23 cellular contexts compared by ENCODE assay signal in genomic region chr4:95224402-95224801, GRCh38.
DNase-seq lines count a peak whose midpoint lies in the region; ATAC-seq, FAIRE-seq and TF ChIP-seq lines count a peak whose summit lies in the region.
"Had no signal": no experiment of that assay in that cellular context is flagged by ENCODE, and none has a peak within 500 bp of the region (broad histone marks: within the 10 kb centered on the region; RNA-seq: fewer than 3 reads in every experiment).

No MANE protein-coding gene starts in this region.

- POLR2A ChIA-PET in GM12878 (lab: Charles Lee), result no interaction called here

- SMC1A ChIA-PET in GM12878 (lab: Charles Lee; ENCODE audit: uncharacterized antibody, unreplicated experiment), result no interaction called here

- RAD21 ChIA-PET in GM12878 (lab: Charles Lee; ENCODE audit: unreplicated experiment), result no interaction called here

- TF ChIP-seq EP300 in GM12878 (IDR thresholded peaks at IDR 0.05; ENCODE audit: borderline replicate concordance in 1 of 2, control insufficient read depth in 1 of 2, low read depth in 2 of 2, low read length in 2 of 2), result no peak

- H4K20me1 ChIP-seq in GM12878 (ENCODE audit: control insufficient read depth, insufficient read depth), result no peaks in the 10 kb centered on the region
- H4K20me1 ChIP-seq: BLaER1 treated with 17β-estradiol and CSF1 and Interleukin-3, amounts not matched to agents 10 nM and 100 nM had no signal

- DNase-seq in GM12878 (ENCODE audit: low read depth, low spot score) (no peak), dorsolateral prefrontal cortex (no peak), HFFc6 (no peak), SIG-M5 (lab: John Stamatoyannopoulos, UW) (no peak)
- DNase-seq: 8988T; AML-193; CD4-positive, alpha-beta T cell; CD8-positive, alpha-beta T cell; COR-L47; DMS 273 treated with DMSO at 0.1 percent for 48 hours; DMS153; DMS53; DMS79; DND-41; EL; GDM1 had no signal

- no peak overlapping the region for H3K4me3 ChIP-seq in GM12878
- no peak overlapping the region for H3K4me3 ChIP-seq in dorsolateral prefrontal cortex
- H3K4me3 ChIP-seq: A549; BLaER1 treated with 17β-estradiol and CSF1 and Interleukin-3, amounts not matched to agents 10 nM and 100 nM had no signal

- H3K79me2 ChIP-seq in GM12878 (ENCODE audit: control insufficient read depth, insufficient read depth, low read length), result no peaks in the 10 kb centered on the region

- H3K4me1 ChIP-seq in GM12878 (ENCODE audit: control insufficient read depth, insufficient read depth, low read length), result no peaks in the 10 kb centered on the region
- H3K4me1 ChIP-seq: A549; BLaER1 treated with 17β-estradiol and CSF1 and Interleukin-3, amounts not matched to agents 10 nM and 100 nM had no signal

- intact Hi-C loops in GM12878 (cut with micrococcal nuclease; ENCODE audit: unreplicated experiment) (no loop called here), dorsolateral prefrontal cortex (cut with DNase I) (no loop called here)

- no peaks in the 10 kb centered on the region for H3K36me3 ChIP-seq in GM12878 (ENCODE audit: control insufficient read depth in 2 of 2, insufficient read depth in 2 of 2, low read length in 1 of 2)
- H3K36me3 ChIP-seq: BLaER1 treated with 17β-estradiol and CSF1 and Interleukin-3, amounts not matched to agents 10 nM and 100 nM had no signal

- 0 out of 2 replicates have a peak, but pooled peaks cover 3% of the 10 kb centered on the region for H3K9me3 Mint-ChIP-seq in HFFc6
- H3K9me3 Mint-ChIP-seq: CD4-positive, alpha-beta T cell; CD8-positive, alpha-beta T cell had no signal

- H3K27ac ChIP-seq in GM12878 (ENCODE audit: control insufficient read depth, insufficient read depth) (no peak overlapping the region), dorsolateral prefrontal cortex (peak overlapping the region in 38 of 59 donors; percentile 4 to 95 (median 73))
- H3K27ac ChIP-seq: A549; BLaER1 treated with 17β-estradiol and CSF1 and Interleukin-3, amounts not matched to agents 10 nM and 100 nM; C4-2B had no signal

- 0% methylated on average over 3 of the region's 3 CpGs for WGBS in GM12878 (ENCODE audit: insufficient coverage, insufficient replicate concordance, low lambda C conversion rate, missing lambda C conversion rate)

- H3K9me3 ChIP-seq in GM12878 (replicated peaks; ENCODE audit: control insufficient read depth, insufficient read depth, low read length), result no peaks in the 10 kb centered on the region
- H3K9me3 ChIP-seq: A549; BLaER1 treated with 17β-estradiol and CSF1 and Interleukin-3, amounts not matched to agents 10 nM and 100 nM had no signal

- H3K27me3 Mint-ChIP-seq in HFFc6 (ENCODE audit: insufficient read depth), result no peaks in the 10 kb centered on the region
- H3K27me3 Mint-ChIP-seq: B cell; CD4-positive, alpha-beta T cell had no signal

- no peak overlapping the region for H3K9ac ChIP-seq in GM12878 (ENCODE audit: control insufficient read depth, insufficient read depth, low read length)
- H3K9ac ChIP-seq: BLaER1 treated with 17β-estradiol and CSF1 and Interleukin-3, amounts not matched to agents 10 nM and 100 nM had no signal

- no peaks in the 10 kb centered on the region for H3K4me1 Mint-ChIP-seq in HFFc6 (ENCODE audit: low read depth)
- H3K4me1 Mint-ChIP-seq: B cell had no signal

- TF ChIP-seq RAD21 in GM12878 (IDR thresholded peaks at IDR 0.05; ENCODE audit: insufficient read depth, low read depth, low read length), result no peak

- H3K4me2 ChIP-seq in GM12878 (ENCODE audit: control insufficient read depth, insufficient read depth), result no peak overlapping the region
- H3K4me2 ChIP-seq: A549; BLaER1 treated with 17β-estradiol and CSF1 and Interleukin-3, amounts not matched to agents 10 nM and 100 nM had no signal

- BruUV-seq in GM12878 (replicated peaks; lab: Mats Ljungman, UMichigan), result no TSS peak

- in situ Hi-C loops in GM12878 (cut with MboI), result no loop called here

- H3K27ac Mint-ChIP-seq in HFFc6, result no peak overlapping the region
- H3K27ac Mint-ChIP-seq: B cell; CD4-positive, alpha-beta T cell; CD8-positive, alpha-beta T cell had no signal

- TF ChIP-seq POLR2A in GM12878 (IDR thresholded peaks at IDR 0.05; ENCODE audit: low read depth, low read length), result no peak

- H3K36me3 Mint-ChIP-seq in HFFc6 (ENCODE audit: low read depth), result no peaks in the 10 kb centered on the region
- H3K36me3 Mint-ChIP-seq: CD8-positive, alpha-beta T cell had no signal

- TF ChIP-seq CTCF in GM12878 (IDR thresholded peaks at IDR 0.05 in 2 of 3, conservative IDR thresholded peaks at IDR 0.05 in 1 of 3; ENCODE audit: control insufficient read depth in 2 of 3, extremely low read depth in 1 of 3, insufficient read depth in 1 of 3, low read depth in 3 of 3, low read length in 3 of 3) (no peak), dorsolateral prefrontal cortex (IDR thresholded peaks at IDR 0.05 in 54 of 56, conservative IDR thresholded peaks at IDR 0.05 in 2 of 56; ENCODE audit: low read depth in 1 of 56, partially characterized antibody in 56 of 56) (no peak), HFFc6 (IDR thresholded peaks at IDR 0.05) (no peak)

- no peak for FAIRE-seq in GM12878 (lab: Jason Lieb, UNC)
- FAIRE-seq: A549, GM12891, GM19239 had no signal

- no peak for ATAC-seq in GM12878
- ATAC-seq in HG02852 (IDR thresholded peaks at IDR 0.05; ENCODE audit: unreplicated experiment), result no peak
- ATAC-seq: A549; CD8-positive, alpha-beta T cell had no signal

- H3K27me3 ChIP-seq in GM12878 (replicated peaks in 1 of 2; ENCODE audit: control insufficient read depth in 2 of 2, insufficient read depth in 2 of 2, low read length in 1 of 2), result no peaks in the 10 kb centered on the region
- no peaks in the 10 kb centered on the region for H3K27me3 ChIP-seq in dorsolateral prefrontal cortex
- H3K27me3 ChIP-seq: BLaER1 treated with 17β-estradiol and CSF1 and Interleukin-3, amounts not matched to agents 10 nM and 100 nM had no signal

- no peak overlapping the region for H3K4me3 Mint-ChIP-seq in HFFc6
- H3K4me3 Mint-ChIP-seq: B cell; CD4-positive, alpha-beta T cell; CD8-positive, alpha-beta T cell had no signal

- no peak overlapping the region for H2AFZ ChIP-seq in GM12878 (ENCODE audit: control insufficient read depth, low read depth, low read length)

- CTCF ChIA-PET in GM12878 (lab: Yijun Ruan, JAX), result no interaction called here

TF ChIP-seq in GM12878, 131 proteins besides CTCF, POLR2A, EP300 and RAD21:
- TF ChIP-seq EZH2 (IDR thresholded peaks at IDR 0.05; ENCODE audit: borderline replicate concordance, control insufficient read depth, low read depth, low read length) (no peak), ZNF24 (IDR thresholded peaks at IDR 0.05) (peak; percentile 85), RCOR1 (conservative IDR thresholded peaks at IDR 0.05; ENCODE audit: low read depth, low read length) (no peak), HDAC2 (IDR thresholded peaks at IDR 0.05) (no peak)
